Comparison of ENCODE assay signal across 1 cellular context in genomic region chr5:141923443-141924313, GRCh38.
TF ChIP-seq lines count a peak whose summit lies in the region.

TSS of gene DELE1 (plus strand) at chr5:141923871. CDS start at chr5:141923942, 71 bp downstream.

TF ChIP-seq in HepG2, 621 proteins besides CTCF, POLR2A, EP300 and RAD21 (continued from another document and continues in another):
- TF ChIP-seq ZBED4 (CRISPR knock-in tag; IDR thresholded peaks at IDR 0.05; ENCODE audit: borderline replicate concordance), result peak; percentile 65
- TF ChIP-seq ZNF770 (CRISPR knock-in tag; IDR thresholded peaks at IDR 0.05), result peak; percentile 41; the same call in 1 of the 2 replicates
- peak; percentile 47; the same call in 1 of the 2 replicates for TF ChIP-seq JUND (CRISPR knock-in tag; IDR thresholded peaks at IDR 0.05)
- TF ChIP-seq DZIP1 (CRISPR knock-in tag; IDR thresholded peaks at IDR 0.05), result no peak
- TF ChIP-seq ZNF160 (CRISPR knock-in tag; IDR thresholded peaks at IDR 0.05), result peak; percentile 75; the same call in 1 of the 2 replicates
- TF ChIP-seq SALL1 (CRISPR knock-in tag; IDR thresholded peaks at IDR 0.05), result peak; percentile 86
- TF ChIP-seq PAX8 (CRISPR knock-in tag; IDR thresholded peaks at IDR 0.05; ENCODE audit: borderline replicate concordance), result peak; percentile 23; the same call in 1 of the 2 replicates
- no peak for TF ChIP-seq ZNF414 (CRISPR knock-in tag; IDR thresholded peaks at IDR 0.05)
- peak; percentile 75 for TF ChIP-seq RNF2 (conservative IDR thresholded peaks at IDR 0.05; ENCODE audit: low read depth)
- TF ChIP-seq PLSCR1 (CRISPR knock-in tag; IDR thresholded peaks at IDR 0.05; ENCODE audit: borderline replicate concordance), result no peak
- no peak for TF ChIP-seq PAF1 (CRISPR knock-in tag; IDR thresholded peaks at IDR 0.05)
- TF ChIP-seq HMGXB3 (CRISPR knock-in tag; IDR thresholded peaks at IDR 0.05; ENCODE audit: borderline replicate concordance), result no peak; the same call in 1 of the 2 replicates
- TF ChIP-seq MAFK (conservative IDR thresholded peaks at IDR 0.05 in 1 of 2, IDR thresholded peaks at IDR 0.05 in 1 of 2; ENCODE audit: low read length in 2 of 2), result no peak
- TF ChIP-seq GLI4 (CRISPR knock-in tag; IDR thresholded peaks at IDR 0.05; ENCODE audit: borderline replicate concordance), result no peak
- peak; percentile 70; the same call in 1 of the 2 replicates for TF ChIP-seq ZBTB21 (CRISPR knock-in tag; IDR thresholded peaks at IDR 0.05)
- no peak; the same call in 1 of the 2 replicates for TF ChIP-seq E2F2 (CRISPR knock-in tag; IDR thresholded peaks at IDR 0.05; ENCODE audit: borderline replicate concordance)
- peak; percentile 48; the same call in 1 of the 2 replicates for TF ChIP-seq THRA (CRISPR knock-in tag; IDR thresholded peaks at IDR 0.05; ENCODE audit: borderline replicate concordance)
- 0 out of 2 replicates have a peak, but pooled peaks have one; percentile 10 for TF ChIP-seq POGK (CRISPR knock-in tag; conservative IDR thresholded peaks at IDR 0.05)
- TF ChIP-seq FOXM1 (CRISPR knock-in tag; IDR thresholded peaks at IDR 0.05), result no peak
- TF ChIP-seq CSRNP1 (CRISPR knock-in tag; IDR thresholded peaks at IDR 0.05), result peak; percentile 86
- TF ChIP-seq SMARCE1 (IDR thresholded peaks at IDR 0.05; ENCODE audit: borderline replicate concordance), result no peak
- no peak for TF ChIP-seq SRSF9 (IDR thresholded peaks at IDR 0.05; ENCODE audit: borderline replicate concordance, insufficient read depth, low read depth, low read length, poor library complexity, severe bottlenecking)
- no peak for TF ChIP-seq ZNF224 (CRISPR knock-in tag; IDR thresholded peaks at IDR 0.05)
- TF ChIP-seq GATAD1 (CRISPR knock-in tag; IDR thresholded peaks at IDR 0.05), result peak; percentile 88
- TF ChIP-seq TRAFD1 (CRISPR knock-in tag; IDR thresholded peaks at IDR 0.05; ENCODE audit: borderline replicate concordance), result no peak; the same call in 1 of the 2 replicates
- peak; percentile 60 for TF ChIP-seq HIVEP1 (CRISPR knock-in tag; IDR thresholded peaks at IDR 0.05)
